ENCODE assay signal across 8 cellular contexts in the genomic region with DNA sequence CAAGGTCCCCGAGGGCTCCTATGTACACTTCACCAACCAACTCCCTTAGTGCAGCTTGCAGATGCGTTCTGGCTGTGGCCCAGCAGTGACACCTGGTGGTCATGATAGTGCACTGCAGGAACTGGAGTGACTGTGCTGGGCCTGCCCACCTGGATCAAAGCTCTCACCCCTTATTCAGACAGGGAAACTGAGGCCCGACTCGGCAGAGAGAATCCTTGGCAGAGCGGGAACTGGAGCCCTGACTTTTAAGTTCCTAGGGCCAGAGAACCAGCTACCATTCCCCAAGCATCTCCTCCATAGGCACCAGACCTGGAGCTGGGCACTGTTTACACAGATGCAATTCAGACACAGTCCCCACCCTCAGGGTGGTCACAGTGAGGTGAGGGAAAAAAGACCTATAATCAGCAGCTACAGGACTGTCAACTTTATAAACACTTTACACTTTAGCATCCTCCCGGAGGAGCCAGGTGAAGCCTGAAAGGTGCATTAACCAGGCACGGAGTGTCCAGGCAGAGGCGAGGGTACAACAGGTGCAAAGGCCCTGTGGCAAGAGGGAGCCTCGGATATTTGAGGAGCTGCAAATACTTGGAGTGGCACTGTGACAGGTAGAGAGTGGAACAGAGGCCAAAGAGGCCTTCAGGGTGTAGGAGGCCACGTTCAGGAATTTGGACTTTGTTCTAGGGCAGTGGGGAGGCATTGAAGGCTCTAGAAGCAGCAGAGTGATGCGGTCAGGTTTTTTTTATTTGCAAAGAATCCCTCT. TPM values are rescaled to one million over a fixed set of nuclear protein-coding genes. Genes with fewer than 3 reads are reported as not detected.
A peak's percentile ranks its signal among the peaks of the same experiment; 100 is the strongest.
DNase-seq lines count a peak whose midpoint lies in the region; ATAC-seq and TF ChIP-seq lines count a peak whose summit lies in the region.

No MANE protein-coding gene starts in this region.

- no peaks in the 10 kb centered on the region for H4K20me1 ChIP-seq in smooth muscle cell (ENCODE audit: low read depth)

- H3F3A ChIP-seq in smooth muscle cell (ENCODE audit: low read depth), result no peaks in the 10 kb centered on the region

- peak overlapping the region; percentile 43 for H3K27ac Mint-ChIP-seq in T-helper 17 cell

- no peak overlapping the region for H2AFZ ChIP-seq in smooth muscle cell (ENCODE audit: low read depth)

- peaks cover 5% of the 10 kb centered on the region for H3K4me1 Mint-ChIP-seq in T-helper 17 cell

- H3K27ac ChIP-seq in smooth muscle cell (ENCODE audit: low read depth), result no peak overlapping the region

- peaks cover 22% of the 10 kb centered on the region for H3K27me3 Mint-ChIP-seq in T-helper 17 cell

- H3K79me2 ChIP-seq in smooth muscle cell (ENCODE audit: low read depth), result no peaks in the 10 kb centered on the region

- no peaks in the 10 kb centered on the region for H3K36me3 ChIP-seq in smooth muscle cell (ENCODE audit: low read depth)

- H3K4me2 ChIP-seq in smooth muscle cell, result no peak overlapping the region

- peak; percentile 46 for DNase-seq in DMS53 (lab: John Stamatoyannopoulos, UW)
- no peak for DNase-seq in DMS53 treated with DMSO at 0.1 percent for 48 hours (lab: John Stamatoyannopoulos, UW; ENCODE audit: unreplicated experiment)
- DNase-seq in M059J (ENCODE audit: low read depth), result peak; percentile 45
- DNase-seq in T-helper 17 cell, result peak; percentile 45 to 65 (median 47)
- peak; percentile 21 for DNase-seq in amniotic stem cell (lab: John Stamatoyannopoulos, UW)
- peak; percentile 81 for DNase-seq in hepatic stellate cell (ENCODE audit: low spot score)
- DNase-seq in smooth muscle cell (lab: John Stamatoyannopoulos, UW; ENCODE audit: unreplicated experiment), result peak; percentile 16

- H3K9me3 ChIP-seq in T-helper 17 cell (ENCODE audit: control insufficient read depth, low read length, poor library complexity, severe bottlenecking) (no peaks in the 10 kb centered on the region), smooth muscle cell (replicated peaks; ENCODE audit: low read depth) (no peaks in the 10 kb centered on the region)

- no peaks in the 10 kb centered on the region for H3K27me3 ChIP-seq in smooth muscle cell (ENCODE audit: low read depth)

- ATAC-seq in T-helper 17 cell, result peak; percentile 98
- no peak for ATAC-seq in HG02973 (IDR thresholded peaks at IDR 0.05; ENCODE audit: unreplicated experiment)

- WGBS in smooth muscle cell (ENCODE audit: low lambda C conversion rate), result 52% methylated on average over 11 of the region's 11 CpGs

- H3K9ac ChIP-seq in smooth muscle cell (ENCODE audit: low read depth), result no peak overlapping the region

- H3K36me3 Mint-ChIP-seq in T-helper 17 cell (ENCODE audit: low read depth), result peaks cover 5% of the 10 kb centered on the region

- no peak overlapping the region for H3K4me3 Mint-ChIP-seq in T-helper 17 cell

- H3K4me3 ChIP-seq in smooth muscle cell, result no peak overlapping the region

- peak; percentile 96 for TF ChIP-seq CTCF in smooth muscle cell (IDR thresholded peaks at IDR 0.05; ENCODE audit: borderline replicate concordance, insufficient read depth, poor library complexity, severe bottlenecking)

- no peaks in the 10 kb centered on the region for H3K4me1 ChIP-seq in smooth muscle cell (ENCODE audit: low read depth)

RNA-seq across cellular contexts. Expression of gene RHBDD3, which starts 22.0 kb away (rescaled TPM):
- 17.7 and 33.1 TPM in 2 replicates for total RNA-seq in M059J (2014; rRNA removed; shearing (Covaris generic))
- total RNA-seq in T-helper 17 cell, result 10 to 100 TPM; 11.3 to 15.9 TPM
- total RNA-seq in smooth muscle cell, result 11.7 and 16.5 TPM in 2 replicates
- 39.1 and 40.2 TPM in 2 replicates for polyA plus RNA-seq in smooth muscle cell

RNA-seq across cellular contexts. Expression of gene EWSR1, which starts 22.3 kb away (rescaled TPM):
- total RNA-seq in M059J (2014; rRNA removed; shearing (Covaris generic)), result 179 and 188 TPM in 2 replicates
- 100 to 1,000 TPM; 323 to 335 TPM for total RNA-seq in T-helper 17 cell
- total RNA-seq in smooth muscle cell, result 146 and 197 TPM in 2 replicates
- 164 and 226 TPM in 2 replicates for polyA plus RNA-seq in smooth muscle cell

RNA-seq across cellular contexts. Expression of gene EMID1, which starts 40.1 kb away (rescaled TPM):
- total RNA-seq in M059J (2014; rRNA removed; shearing (Covaris generic)), result 0.07 TPM in 1 of 2 replicates, not detected in the other
- not detected for total RNA-seq in T-helper 17 cell
- total RNA-seq in smooth muscle cell, result 1.1 and 1.9 TPM in 2 replicates
- polyA plus RNA-seq in smooth muscle cell, result 2.7 and 3.9 TPM in 2 replicates
